8 cellular contexts compared by ENCODE assay signal in genomic region chr11:59429924-59430516, GRCh38. TPM values are rescaled to one million over a fixed set of nuclear protein-coding genes. Genes with fewer than 3 reads are reported as not detected.
DNase-seq lines count a peak whose midpoint lies in the region; ATAC-seq, FAIRE-seq and TF ChIP-seq lines count a peak whose summit lies in the region.

No MANE protein-coding gene starts in this region.

- no peak overlapping the region for H3K9ac ChIP-seq in keratinocyte (ENCODE audit: control insufficient read depth, extremely low read depth, insufficient read depth, low read length)

- peak; percentile 66 for DNase-seq in Calu3
- DNase-seq in NCI-H69 (lab: John Stamatoyannopoulos, UW): peak; percentile 57
- DNase-seq in activated naive CD8-positive, alpha-beta T cell treated with anti-CD3 and anti-CD28 coated beads, Interleukin-2, amount 10 ng/mL, durations not matched to agents 7 days and 5 days: no peak
- DNase-seq in keratinocyte (ENCODE audit: low read depth, low spot score): peak; percentile 19
- DNase-seq in superior temporal gyrus (ENCODE audit: extremely low spot score): peak; percentile 77
- DNase-seq in GF-D8 (lab: John Stamatoyannopoulos, UW): no peak

- H3K9me1 ChIP-seq in keratinocyte (ENCODE audit: control insufficient read depth, extremely low read depth, insufficient read depth, low read length): no peaks in the 10 kb centered on the region

- H3K27ac ChIP-seq in keratinocyte (ENCODE audit: control insufficient read depth, insufficient read depth, low read length): no peak overlapping the region

- no peaks in the 10 kb centered on the region for H3K36me3 ChIP-seq in keratinocyte (ENCODE audit: control insufficient read depth in 2 of 2, extremely low read depth in 1 of 2, insufficient read depth in 2 of 2, low read length in 2 of 2)

- no peaks in the 10 kb centered on the region for H3K27me3 ChIP-seq in keratinocyte (ENCODE audit: control insufficient read depth, extremely low read depth, insufficient read depth, low read length)

- no peaks in the 10 kb centered on the region for H3K4me1 Mint-ChIP-seq in Calu3 (ENCODE audit: low read depth, unreplicated experiment)
- H3K4me1 Mint-ChIP-seq in activated naive CD8-positive, alpha-beta T cell treated with anti-CD3 and anti-CD28 coated beads, Interleukin-2, amount 10 ng/mL, durations not matched to agents 7 days and 5 days: no peaks in the 10 kb centered on the region

- TF ChIP-seq CTCF in Calu3 (IDR thresholded peaks at IDR 0.05; ENCODE audit: unreplicated experiment) (peak; percentile 65), keratinocyte (optimal IDR thresholded peaks at IDR 0.05 in 1 of 3, IDR thresholded peaks at IDR 0.05 in 1 of 3, conservative IDR thresholded peaks at IDR 0.05 in 1 of 3; ENCODE audit: extremely low read depth in 1 of 3, insufficient read depth in 2 of 3, low read length in 3 of 3) (peak; percentile 33 to 75 (median 65))

- H3K4me2 ChIP-seq in keratinocyte (ENCODE audit: control insufficient read depth, extremely low read depth, insufficient read depth, low read depth, low read length): no peak overlapping the region

- POLR2A ChIA-PET in activated naive CD8-positive, alpha-beta T cell treated with anti-CD3 and anti-CD28 coated beads, Interleukin-2, amount 10 ng/mL, durations not matched to agents 7 days and 5 days (lab: Charles Lee): no interaction called here

- ATAC-seq in GM18520 (IDR thresholded peaks at IDR 0.05; ENCODE audit: unreplicated experiment): peak; percentile 84
- ATAC-seq in HG03175 (IDR thresholded peaks at IDR 0.05; ENCODE audit: unreplicated experiment): peak; percentile 82
- peak; percentile 50 for ATAC-seq in activated naive CD8-positive, alpha-beta T cell treated with anti-CD3 and anti-CD28 coated beads, Interleukin-2, amount 10 ng/mL, durations not matched to agents 7 days and 5 days (ENCODE audit: low read depth)

- H2AFZ ChIP-seq in keratinocyte (ENCODE audit: control insufficient read depth, low read length): no peak overlapping the region

- H3K4me3 Mint-ChIP-seq in Calu3 (ENCODE audit: low read depth, unreplicated experiment): no peak overlapping the region
- no peak overlapping the region for H3K4me3 Mint-ChIP-seq in activated naive CD8-positive, alpha-beta T cell treated with anti-CD3 and anti-CD28 coated beads, Interleukin-2, amount 10 ng/mL, durations not matched to agents 7 days and 5 days

- H3K9me3 Mint-ChIP-seq in Calu3 (ENCODE audit: low read depth, unreplicated experiment): no peaks in the 10 kb centered on the region
- H3K9me3 Mint-ChIP-seq in activated naive CD8-positive, alpha-beta T cell treated with anti-CD3 and anti-CD28 coated beads, Interleukin-2, amount 10 ng/mL, durations not matched to agents 7 days and 5 days: no peaks in the 10 kb centered on the region

- H3K9me3 ChIP-seq in keratinocyte (ENCODE audit: control insufficient read depth, low read depth, low read length): no peaks in the 10 kb centered on the region

- intact Hi-C loops in Calu3 (cut with micrococcal nuclease; ENCODE audit: unreplicated experiment): loop anchor here (1.0 to 5.0 kb wide), 5 partner anchors 146 to 259 kb away; no protein-coding TSS in a partner anchor

- no peaks in the 10 kb centered on the region for H3K79me2 ChIP-seq in keratinocyte (ENCODE audit: control insufficient read depth, insufficient read depth, low read length)

- CTCF ChIA-PET in Calu3 (lab: Charles Lee): no interaction called here

- no peak overlapping the region for H3K27ac Mint-ChIP-seq in Calu3 (ENCODE audit: unreplicated experiment)
- H3K27ac Mint-ChIP-seq in activated naive CD8-positive, alpha-beta T cell treated with anti-CD3 and anti-CD28 coated beads, Interleukin-2, amount 10 ng/mL, durations not matched to agents 7 days and 5 days: no peak overlapping the region

- no peaks in the 10 kb centered on the region for H3K36me3 Mint-ChIP-seq in Calu3 (ENCODE audit: insufficient read depth, unreplicated experiment)
- H3K36me3 Mint-ChIP-seq in activated naive CD8-positive, alpha-beta T cell treated with anti-CD3 and anti-CD28 coated beads, Interleukin-2, amount 10 ng/mL, durations not matched to agents 7 days and 5 days: no peaks in the 10 kb centered on the region

- peak; percentile 77 for FAIRE-seq in keratinocyte (lab: Jason Lieb, UNC)

- peaks cover 15% of the 10 kb centered on the region for H3K27me3 Mint-ChIP-seq in Calu3 (ENCODE audit: unreplicated experiment)
- peaks cover 14% of the 10 kb centered on the region for H3K27me3 Mint-ChIP-seq in activated naive CD8-positive, alpha-beta T cell treated with anti-CD3 and anti-CD28 coated beads, Interleukin-2, amount 10 ng/mL, durations not matched to agents 7 days and 5 days

- no peaks in the 10 kb centered on the region for H3K4me1 ChIP-seq in keratinocyte (ENCODE audit: control insufficient read depth, extremely low read depth, insufficient read depth, low read length)

- no peaks in the 10 kb centered on the region for H4K20me1 ChIP-seq in keratinocyte (ENCODE audit: control insufficient read depth, extremely low read depth, insufficient read depth, low read length)

- BruUV-seq in Calu3 (replicated peaks; lab: Mats Ljungman, UMichigan): no TSS peak

- no peak overlapping the region for H3K4me3 ChIP-seq in keratinocyte (ENCODE audit: control insufficient read depth in 2 of 3, extremely low read depth in 1 of 3, insufficient read depth in 2 of 3, low read depth in 1 of 3, low read length in 3 of 3)

- dilution Hi-C loops in keratinocyte (cut with MboI; ENCODE audit: extremely low pct_ligation_motif_present, low sequenced_read_pairs): no loop called here

RNA-seq across cellular contexts. Expression of gene OR5A2, which starts 3.8 kb away (rescaled TPM):
- total RNA-seq in Calu3 (2022): not detected in 2 replicates
- total RNA-seq in activated naive CD8-positive, alpha-beta T cell treated with anti-CD3 and anti-CD28 coated beads, Interleukin-2, amount 10 ng/mL, durations not matched to agents 7 days and 5 days: not detected
- not detected in 3 replicates for polyA plus RNA-seq in keratinocyte
- not detected for polyA plus RNA-seq in keratinocyte (2011; ENCODE audit: low read depth)
- polyA plus RNA-seq in keratinocyte (2011; cell fraction: cytosol; rRNA removed): not detected in 2 replicates
- not detected in 2 replicates for polyA plus RNA-seq in keratinocyte (2011; cell fraction: nucleus; rRNA removed)
- not detected in 2 replicates for polyA plus RNA-seq in keratinocyte (2012; ENCODE audit: low replicate concordance)
- not detected in 3 replicates for polyA minus RNA-seq in keratinocyte
- polyA minus RNA-seq in keratinocyte (2011; cell fraction: cytosol; rRNA and poly(A)+ RNA removed): not detected
- polyA minus RNA-seq in keratinocyte (2011; cell fraction: nucleus; rRNA and poly(A)+ RNA removed): not detected in 2 replicates

RNA-seq across cellular contexts. Expression of gene OR5A1, which starts 6.2 kb away (rescaled TPM):
- not detected in 2 replicates for total RNA-seq in Calu3 (2022)
- total RNA-seq in activated naive CD8-positive, alpha-beta T cell treated with anti-CD3 and anti-CD28 coated beads, Interleukin-2, amount 10 ng/mL, durations not matched to agents 7 days and 5 days: not detected
- polyA plus RNA-seq in keratinocyte: not detected in 3 replicates
- not detected for polyA plus RNA-seq in keratinocyte (2011; ENCODE audit: low read depth)
- polyA plus RNA-seq in keratinocyte (2011; cell fraction: cytosol; rRNA removed): not detected in 2 replicates
- not detected in 2 replicates for polyA plus RNA-seq in keratinocyte (2011; cell fraction: nucleus; rRNA removed)
- polyA plus RNA-seq in keratinocyte (2012; ENCODE audit: low replicate concordance): not detected in 2 replicates
- not detected in 3 replicates for polyA minus RNA-seq in keratinocyte
- polyA minus RNA-seq in keratinocyte (2011; cell fraction: cytosol; rRNA and poly(A)+ RNA removed): not detected
- polyA minus RNA-seq in keratinocyte (2011; cell fraction: nucleus; rRNA and poly(A)+ RNA removed): not detected in 2 replicates

RNA-seq across cellular contexts. Expression of gene OR4D6, which starts 26.7 kb away (rescaled TPM):
- total RNA-seq in Calu3 (2022): not detected in 2 replicates
- total RNA-seq in activated naive CD8-positive, alpha-beta T cell treated with anti-CD3 and anti-CD28 coated beads, Interleukin-2, amount 10 ng/mL, durations not matched to agents 7 days and 5 days: not detected
- not detected in 3 replicates for polyA plus RNA-seq in keratinocyte
- polyA plus RNA-seq in keratinocyte (2011; ENCODE audit: low read depth): not detected
- polyA plus RNA-seq in keratinocyte (2011; cell fraction: cytosol; rRNA removed): not detected in 2 replicates
- polyA plus RNA-seq in keratinocyte (2011; cell fraction: nucleus; rRNA removed): not detected in 2 replicates
- polyA plus RNA-seq in keratinocyte (2012; ENCODE audit: low replicate concordance): not detected in 2 replicates
- polyA minus RNA-seq in keratinocyte: not detected in 3 replicates
- not detected for polyA minus RNA-seq in keratinocyte (2011; cell fraction: cytosol; rRNA and poly(A)+ RNA removed)
- polyA minus RNA-seq in keratinocyte (2011; cell fraction: nucleus; rRNA and poly(A)+ RNA removed): not detected in 2 replicates

RNA-seq across cellular contexts. Expression of gene OR4D10, which starts 43.1 kb away (rescaled TPM):
- not detected in 2 replicates for total RNA-seq in Calu3 (2022)
- not detected for total RNA-seq in activated naive CD8-positive, alpha-beta T cell treated with anti-CD3 and anti-CD28 coated beads, Interleukin-2, amount 10 ng/mL, durations not matched to agents 7 days and 5 days
- not detected in 3 replicates for polyA plus RNA-seq in keratinocyte
- not detected for polyA plus RNA-seq in keratinocyte (2011; ENCODE audit: low read depth)
- not detected in 2 replicates for polyA plus RNA-seq in keratinocyte (2011; cell fraction: cytosol; rRNA removed)
- not detected in 2 replicates for polyA plus RNA-seq in keratinocyte (2011; cell fraction: nucleus; rRNA removed)
- polyA plus RNA-seq in keratinocyte (2012; ENCODE audit: low replicate concordance): not detected in 2 replicates
- polyA minus RNA-seq in keratinocyte: not detected in 3 replicates
- polyA minus RNA-seq in keratinocyte (2011; cell fraction: cytosol; rRNA and poly(A)+ RNA removed): not detected
- not detected in 2 replicates for polyA minus RNA-seq in keratinocyte (2011; cell fraction: nucleus; rRNA and poly(A)+ RNA removed)

Comparison
In these comparisons a context has a peak if more than half of its experiments do, and no peak if none do; other contexts are left out.
1. DNase-seq: peak in Calu3 (single experiment), NCI-H69 (single experiment), keratinocyte (single experiment) and superior temporal gyrus (single experiment); none in activated naive CD8-positive, alpha-beta T cell treated with anti-CD3 and anti-CD28 coated beads, Interleukin-2, amount 10 ng/mL, durations not matched to agents 7 days and 5 days (single experiment) and GF-D8 (single experiment).
2. Peak in every context shown above with its lines, with median percentiles within 50 percentile points of each other: ATAC-seq.